ENCODE assay signal across 23 cellular contexts in genomic region chr13:107907065-107907464, GRCh38.
"Had no signal": no experiment of that assay in that cellular context is flagged by ENCODE, and none has a peak within 500 bp of the region (broad histone marks: within the 10 kb centered on the region; RNA-seq: fewer than 3 reads in every experiment).

No MANE protein-coding gene starts in this region.

- H3K9me3 Mint-ChIP-seq: brain had no signal

- ATAC-seq: activated CD4-positive, CD25-positive, alpha-beta regulatory T cell treated with anti-CD3 and anti-CD28 coated beads, Interleukin-2, amount 50 U/mL, for 24 hours; activated CD8-positive, alpha-beta T cell treated with anti-CD3 and anti-CD28 coated beads, Interleukin-2, amount 10 ng/mL, durations not matched to agents 7 days and 5 days; Panc1 had no signal

- H3K4me3 ChIP-seq: adrenal gland, cardiac muscle cell, MG63 had no signal

- DNase-seq: activated CD4-positive, alpha-beta T cell treated with anti-CD3 and anti-CD28 coated beads for 4 hours; activated CD4-positive, alpha-beta T cell treated with anti-CD3 and anti-CD28 coated beads, Interleukin-2, amount 50 U/mL, for 4 hours; activated CD8-positive, alpha-beta memory T cell treated with anti-CD3 and anti-CD28 coated beads, Interleukin-2, amount 50 U/mL, for 48 hours; activated CD8-positive, alpha-beta T cell treated with anti-CD3 and anti-CD28 coated beads, Interleukin-2, amount 10 ng/mL, durations not matched to agents 7 days and 5 days; activated naive CD4-positive, alpha-beta T cell treated with anti-CD3 and anti-CD28 coated beads, Interleukin-2, amount 50 U/mL, for 16 hours; activated naive CD8-positive, alpha-beta T cell treated with anti-CD3 and anti-CD28 coated beads, Interleukin-2, amount 10 ng/mL, durations not matched to agents 7 days and 5 days; activated T-cell treated with anti-CD3 and anti-CD28 coated beads, Interleukin-2, amount 50 U/mL, for 1 hour; adrenal gland; MG63; NCI-H146; NCI-H1930; NCI-H2171; NCI-H226; NCI-H510A; NCI-H526 treated with DMSO at 0.1 percent for 48 hours; OCI-M1; Right ventricle myocardium superior had no signal

- H3K4me3 Mint-ChIP-seq: activated CD8-positive, alpha-beta T cell treated with anti-CD3 and anti-CD28 coated beads, Interleukin-2, amount 10 ng/mL, durations not matched to agents 7 days and 5 days; activated naive CD8-positive, alpha-beta T cell treated with anti-CD3 and anti-CD28 coated beads, Interleukin-2, amount 10 ng/mL, durations not matched to agents 7 days and 5 days; brain; T-helper 1 cell treated with Interleukin-12 subunit alpha and Interleukin-12 subunit beta and Interleukin-4 antibody, amounts not matched to agents 30 μg/mL and 1 μg/mL, for 36 hours had no signal

- H3K36me3 Mint-ChIP-seq: activated naive CD8-positive, alpha-beta T cell treated with anti-CD3 and anti-CD28 coated beads, Interleukin-2, amount 10 ng/mL, durations not matched to agents 7 days and 5 days; brain had no signal

- H3K27ac Mint-ChIP-seq: activated CD8-positive, alpha-beta T cell treated with anti-CD3 and anti-CD28 coated beads, Interleukin-2, amount 10 ng/mL, durations not matched to agents 7 days and 5 days; activated naive CD8-positive, alpha-beta T cell treated with anti-CD3 and anti-CD28 coated beads, Interleukin-2, amount 10 ng/mL, durations not matched to agents 7 days and 5 days; brain; T-helper 1 cell treated with Interleukin-12 subunit alpha and Interleukin-12 subunit beta and Interleukin-4 antibody, amounts not matched to agents 30 μg/mL and 1 μg/mL, for 36 hours had no signal

- H3K27me3 Mint-ChIP-seq: activated naive CD8-positive, alpha-beta T cell treated with anti-CD3 and anti-CD28 coated beads, Interleukin-2, amount 10 ng/mL, durations not matched to agents 7 days and 5 days had no signal

- H3K4me1 Mint-ChIP-seq: activated naive CD8-positive, alpha-beta T cell treated with anti-CD3 and anti-CD28 coated beads, Interleukin-2, amount 10 ng/mL, durations not matched to agents 7 days and 5 days; brain had no signal

- H3K4me1 ChIP-seq: adrenal gland had no signal

- H3K27me3 ChIP-seq: adrenal gland, cardiac muscle cell, MG63 had no signal

- H3K9me3 ChIP-seq: adrenal gland, MG63 had no signal

- H3K36me3 ChIP-seq: adrenal gland, cardiac muscle cell, MG63 had no signal

- H3K27ac ChIP-seq: adrenal gland, cardiac muscle cell, RWPE1 had no signal
